11 cellular contexts compared by ENCODE assay signal in genomic region chr15:64146885-64147681, GRCh38. TPM values are rescaled to one million over a fixed set of nuclear protein-coding genes. Genes with fewer than 3 reads are reported as not detected.
DNase-seq lines count a peak whose midpoint lies in the region; ATAC-seq and TF ChIP-seq lines count a peak whose summit lies in the region.
"Had no signal": no experiment of that assay in that cellular context is flagged by ENCODE, and none has a peak within 500 bp of the region (broad histone marks: within the 10 kb centered on the region; RNA-seq: fewer than 3 reads in every experiment).

No MANE protein-coding gene starts in this region.

- H3K27ac Mint-ChIP-seq in T-helper 17 cell: no peak overlapping the region
- H3K27ac Mint-ChIP-seq: activated naive CD8-positive, alpha-beta T cell; dendritic cell treated with granulocyte-macrophage colony-stimulating factor and Interleukin-4, amounts not matched to agents 40 ng/mL and 50 ng/mL, for 4 days had no signal

- H3K27ac ChIP-seq in AG04450 (ENCODE audit: low read depth, low read length): peak overlapping the region; percentile 11
- H3K27ac ChIP-seq in right cardiac atrium (ENCODE audit: low read length): peak overlapping the region; percentile 31

- intact Hi-C loops in right cardiac atrium (cut with DNase I): no loop called here

- no peak for DNase-seq in AG04450 (ENCODE audit: low read depth, low spot score)
- DNase-seq in T-helper 17 cell: no peak
- DNase-seq in right cardiac atrium: peak in 2 of 3 donors; percentile 48 to 59
- DNase-seq in central memory CD4-positive, alpha-beta T cell: no peak
- DNase-seq in DMS153 (lab: John Stamatoyannopoulos, UW): no peak
- no peak for DNase-seq in NAMALWA (ENCODE audit: low spot score)
- DNase-seq: activated CD8-positive, alpha-beta memory T cell treated with anti-CD3 and anti-CD28 coated beads, Interleukin-2, amount 50 U/mL, for 48 hours; mucosa of descending colon; NCI-H524 treated with DMSO at 0.1 percent for 48 hours had no signal

- no peaks in the 10 kb centered on the region for H3K4me1 ChIP-seq in right cardiac atrium (ENCODE audit: control insufficient read depth, insufficient read depth, low read length)

- CTCF ChIA-PET in AG04450 (lab: Charles Lee): interaction anchor here (1.4 kb wide), 1 partner anchor 7 kb away, joined by 4 read pairs; no protein-coding TSS in a partner anchor

- no peaks in the 10 kb centered on the region for H3K36me3 Mint-ChIP-seq in T-helper 17 cell (ENCODE audit: low read depth)
- H3K36me3 Mint-ChIP-seq: activated naive CD8-positive, alpha-beta T cell had no signal

- WGBS in right cardiac atrium: 64% methylated on average over 26 of the region's 26 CpGs

- peaks cover 17% of the 10 kb centered on the region for H3K4me1 Mint-ChIP-seq in T-helper 17 cell

- ATAC-seq in T-helper 17 cell (no peak), right cardiac atrium (peak; percentile 6 to 29)
- ATAC-seq: mucosa of descending colon had no signal

- H3K27me3 ChIP-seq in AG04450 (ENCODE audit: control insufficient read depth, insufficient read depth, low read length) (peaks cover 5% of the 10 kb centered on the region), right cardiac atrium (ENCODE audit: control insufficient read depth, insufficient read depth) (no peaks in the 10 kb centered on the region)

- TF ChIP-seq CTCF in AG04450 (IDR thresholded peaks at IDR 0.05; ENCODE audit: low read depth, low read length): no peak

- H3K27me3 Mint-ChIP-seq in T-helper 17 cell: peaks cover 11% of the 10 kb centered on the region

- POLR2A ChIA-PET in AG04450 (lab: Yijun Ruan, JAX): interaction anchor here (0.6 kb wide), 1 partner anchor 223 kb away, joined by 8 read pairs; no protein-coding TSS in a partner anchor

- H3K4me3 ChIP-seq in AG04450 (ENCODE audit: low read depth, low read length) (no peak overlapping the region), right cardiac atrium (ENCODE audit: low read length) (no peak overlapping the region)
- H3K4me3 ChIP-seq: mucosa of descending colon had no signal

- H3K4me3 Mint-ChIP-seq in T-helper 17 cell: peak overlapping the region; percentile 41
- H3K4me3 Mint-ChIP-seq: activated naive CD8-positive, alpha-beta T cell; dendritic cell treated with granulocyte-macrophage colony-stimulating factor and Interleukin-4, amounts not matched to agents 40 ng/mL and 50 ng/mL, for 4 days had no signal

- H3K9me3 ChIP-seq in AG04450 (ENCODE audit: control insufficient read depth, insufficient read depth, low read length): no peaks in the 10 kb centered on the region; the same call in 1 of the 2 replicates
- no peaks in the 10 kb centered on the region for H3K9me3 ChIP-seq in T-helper 17 cell (ENCODE audit: control insufficient read depth, low read length, poor library complexity, severe bottlenecking)
- H3K9me3 ChIP-seq in right cardiac atrium (ENCODE audit: control insufficient read depth, low read length): no peaks in the 10 kb centered on the region
- H3K9me3 ChIP-seq: mucosa of descending colon had no signal

RNA-seq across cellular contexts. Expression of gene SNX22, which starts 4.4 kb away (rescaled TPM):
- polyA plus RNA-seq in AG04450 (2011; rRNA removed) (0.06 and 0.10 TPM in 2 replicates), right cardiac atrium (74.0 TPM)
- 0.14 and 0.35 TPM in 2 replicates for polyA minus RNA-seq in AG04450 (2011; rRNA and poly(A)+ RNA removed)
- total RNA-seq in T-helper 17 cell (1 to 10 TPM in 1 of 2 donors, under 1 TPM in 1; 0.42 to 1.9 TPM), right cardiac atrium (100 to 1,000 TPM in 1 of 4 donors, 10 to 100 TPM in 3; 56.2 to 114 (median 62.6) TPM)

RNA-seq across cellular contexts. Expression of gene PPIB, which starts 15.7 kb away (rescaled TPM):
- 1,298 and 1,311 TPM in 2 replicates for polyA plus RNA-seq in AG04450 (2011; rRNA removed)
- 558 and 588 TPM in 2 replicates for polyA minus RNA-seq in AG04450 (2011; rRNA and poly(A)+ RNA removed)
- 100 to 1,000 TPM; 202 to 208 TPM for total RNA-seq in T-helper 17 cell
- total RNA-seq in right cardiac atrium: 100 to 1,000 TPM; 131 to 263 (median 186) TPM
- 209 TPM for polyA plus RNA-seq in right cardiac atrium

RNA-seq across cellular contexts. Expression of gene SNX1, which starts 51.3 kb away (rescaled TPM):
- polyA plus RNA-seq in AG04450 (2011; rRNA removed) (77.6 and 78.6 TPM in 2 replicates), right cardiac atrium (54.1 TPM)
- polyA minus RNA-seq in AG04450 (2011; rRNA and poly(A)+ RNA removed): 63.2 and 70.6 TPM in 2 replicates
- total RNA-seq in T-helper 17 cell (100 to 1,000 TPM in 1 of 2 donors, 10 to 100 TPM in 1; 87.1 to 111 TPM), right cardiac atrium (100 to 1,000 TPM in 3 of 4 donors, 10 to 100 TPM in 1; 99.2 to 149 (median 105) TPM)

RNA-seq across cellular contexts. Expression of gene CIAO2A, which starts 53.4 kb away (rescaled TPM):
- polyA plus RNA-seq in AG04450 (2011; rRNA removed): 44.6 and 75.8 TPM in 2 replicates
- polyA minus RNA-seq in AG04450 (2011; rRNA and poly(A)+ RNA removed): 3.6 and 6.5 TPM in 2 replicates
- 10 to 100 TPM; 21.5 to 23.1 TPM for total RNA-seq in T-helper 17 cell
- 10 to 100 TPM; 43.9 to 66.2 (median 53.6) TPM for total RNA-seq in right cardiac atrium
- polyA plus RNA-seq in right cardiac atrium: 82.7 TPM

Comparison
In these comparisons a context has a peak if more than half of its experiments do, and no peak if none do; other contexts are left out.
1. DNase-seq: peak in right cardiac atrium (2 of 3); none in AG04450 (single experiment), T-helper 17 cell (0 of 3), central memory CD4-positive, alpha-beta T cell (single experiment), DMS153 (single experiment) and NAMALWA (single experiment).
2. RNA of gene SNX22, which starts 4.4 kb away (total RNA-seq): 56.2 to 114 TPM in right cardiac atrium; 0.42 to 1.9 TPM in T-helper 17 cell; every median in the first group is over 10 times any median in the second.